ENCODE assay signal across 10 cellular contexts in genomic region chr1:31843506-31843905, GRCh38. TPM values are rescaled to one million over a fixed set of nuclear protein-coding genes. Genes with fewer than 3 reads are reported as not detected.
DNase-seq lines count a peak whose midpoint lies in the region; ATAC-seq and TF ChIP-seq lines count a peak whose summit lies in the region.
"Had no signal": no experiment of that assay in that cellular context is flagged by ENCODE, and none has a peak within 500 bp of the region (broad histone marks: within the 10 kb centered on the region; RNA-seq: fewer than 3 reads in every experiment).

No MANE protein-coding gene starts in this region.

- CTCF ChIA-PET in PC-9 (lab: Charles Lee): interaction anchor here (0.6 kb wide), 1 partner anchor 405 kb away, joined by 3 read pairs; no protein-coding TSS in a partner anchor

- no peaks in the 10 kb centered on the region for H3K9me2 ChIP-seq in PC-9 (ENCODE audit: insufficient read depth)

- H3K4me2 ChIP-seq in PC-9: no peak overlapping the region

- H3K36me3 ChIP-seq in PC-9 (ENCODE audit: low read depth): no peaks in the 10 kb centered on the region
- no peaks in the 10 kb centered on the region for H3K36me3 ChIP-seq in subcutaneous abdominal adipose tissue (ENCODE audit: control insufficient read depth in 5 of 5, insufficient read depth in 5 of 5, low read length in 5 of 5)

- H3K9me3 ChIP-seq in PC-9 (ENCODE audit: insufficient read depth, low read depth): no peaks in the 10 kb centered on the region
- H3K9me3 ChIP-seq in subcutaneous abdominal adipose tissue (ENCODE audit: control insufficient read depth in 5 of 5, low read length in 5 of 5): no peaks in the 10 kb centered on the region

- H3K27ac ChIP-seq in PC-9: no peak overlapping the region
- peak overlapping the region; percentile 69 for H3K27ac ChIP-seq in subcutaneous abdominal adipose tissue (ENCODE audit: low read depth, low read length)

- H4K20me1 ChIP-seq in PC-9 (ENCODE audit: insufficient read depth): no peaks in the 10 kb centered on the region

- no peaks in the 10 kb centered on the region for H3K27me3 ChIP-seq in PC-9 (ENCODE audit: insufficient read depth, low read depth)
- no peaks in the 10 kb centered on the region for H3K27me3 ChIP-seq in subcutaneous abdominal adipose tissue (ENCODE audit: control insufficient read depth in 5 of 5, insufficient read depth in 4 of 5, low read length in 5 of 5)

- no peak for ATAC-seq in HG02571 (IDR thresholded peaks at IDR 0.05; ENCODE audit: unreplicated experiment)
- ATAC-seq in HG02678 (IDR thresholded peaks at IDR 0.05; ENCODE audit: unreplicated experiment): no peak

- H3K79me2 ChIP-seq in PC-9 (ENCODE audit: low read depth): no peaks in the 10 kb centered on the region

- peaks cover 8% of the 10 kb centered on the region; the same call in 1 of the 2 replicates for H3F3A ChIP-seq in PC-9 (ENCODE audit: insufficient read depth, low read depth)

- POLR2A ChIA-PET in PC-9 (lab: Charles Lee; ENCODE audit: unreplicated experiment): no interaction called here

- no peak overlapping the region for H3K9ac ChIP-seq in subcutaneous abdominal adipose tissue (ENCODE audit: low read length in 5 of 5)

- peak; percentile 25 for DNase-seq in NCI-H1694 treated with DMSO at 0.1 percent for 48 hours (lab: John Stamatoyannopoulos, UW)
- no peak for DNase-seq in NCI-H1694 (lab: John Stamatoyannopoulos, UW)
- DNase-seq in PC-9: peak; percentile 9 to 53
- peak; percentile 92 for DNase-seq in fibroblast of gingiva (ENCODE audit: low read depth)
- DNase-seq in GM13977 (ENCODE audit: low spot score): no peak
- DNase-seq: activated CD4-positive, alpha-beta T cell treated with anti-CD3 and anti-CD28 coated beads for 48 hours had no signal

- no peak overlapping the region for H2AFZ ChIP-seq in PC-9

- TF ChIP-seq CTCF in PC-9 (conservative IDR thresholded peaks at IDR 0.05): no peak
- no peak for TF ChIP-seq CTCF in GM13977 (IDR thresholded peaks at IDR 0.05; ENCODE audit: extremely low read depth, insufficient read depth, missing control alignments)

- in situ Hi-C loops in GM13977 (cut with MboI; ENCODE audit: low pct_unique_long_range_greater_than_20kb, low sequenced_read_pairs, unreplicated experiment): no loop called here

- no peaks in the 10 kb centered on the region for H3K4me1 ChIP-seq in PC-9 (replicated peaks; ENCODE audit: insufficient read depth)
- H3K4me1 ChIP-seq in subcutaneous abdominal adipose tissue (ENCODE audit: control insufficient read depth in 5 of 5, insufficient read depth in 5 of 5, low read length in 5 of 5): peaks cover 0 to 11% (median 3%) of the 10 kb centered on the region in 5 donors

- no peak overlapping the region for H3K4me3 ChIP-seq in PC-9
- no peak overlapping the region for H3K4me3 ChIP-seq in subcutaneous abdominal adipose tissue (ENCODE audit: low read depth in 1 of 5, low read length in 5 of 5)

- BruUV-seq in PC-9 (replicated peaks; lab: Mats Ljungman, UMichigan): no TSS peak

- intact Hi-C loops in PC-9 (cut with micrococcal nuclease; ENCODE audit: unreplicated experiment): no loop called here

RNA-seq across cellular contexts. Expression of gene SPOCD1, which starts 27.7 kb away (rescaled TPM):
- 10.2 and 14.6 TPM in 2 replicates for total RNA-seq in PC-9 (2021)
- total RNA-seq: B cell had no signal

Comparison
In these comparisons a context has a peak if more than half of its experiments do, and no peak if none do; other contexts are left out.
1. DNase-seq: peak in NCI-H1694 treated with DMSO at 0.1 percent for 48 hours (single experiment), PC-9 (2 of 2) and fibroblast of gingiva (single experiment); none in NCI-H1694 (single experiment) and GM13977 (single experiment).